ENCODE assay signal across 9 cellular contexts in genomic region chr17:63435681-63436522, GRCh38. TPM values are rescaled to one million over a fixed set of nuclear protein-coding genes. Genes with fewer than 3 reads are reported as not detected.
A peak's percentile ranks its signal among the peaks of the same experiment; 100 is the strongest.
DNase-seq lines count a peak whose midpoint lies in the region; ATAC-seq and TF ChIP-seq lines count a peak whose summit lies in the region.
"Had no signal": no experiment of that assay in that cellular context is flagged by ENCODE, and none has a peak within 500 bp of the region (broad histone marks: within the 10 kb centered on the region; RNA-seq: fewer than 3 reads in every experiment).

No MANE protein-coding gene starts in this region.

- peaks cover 14% of the 10 kb centered on the region for H3K36me3 Mint-ChIP-seq in activated CD4-positive, alpha-beta memory T cell treated with anti-CD3 and anti-CD28 coated beads, Interleukin-2, amount 10 ng/mL, durations not matched to agents 7 days and 5 days (ENCODE audit: low read depth)
- H3K36me3 Mint-ChIP-seq in activated CD4-positive, alpha-beta memory T cell treated with anti-CD3 and anti-CD28 coated beads for 36 hours: peaks cover 3% of the 10 kb centered on the region

- H3K36me3 ChIP-seq in thoracic aorta: no peaks in the 10 kb centered on the region

- peak overlapping the region; percentile 48 for H3K4me3 ChIP-seq in thoracic aorta
- H3K4me3 ChIP-seq: lung had no signal

- no peaks in the 10 kb centered on the region for H3K27me3 ChIP-seq in thoracic aorta (replicated peaks; ENCODE audit: insufficient read depth)

- TF ChIP-seq CTCF in thoracic aorta (IDR thresholded peaks at IDR 0.05): no peak

- peaks cover 27 to 40% of the 10 kb centered on the region in 2 donors for H3K4me1 ChIP-seq in thoracic aorta (ENCODE audit: control insufficient read depth in 1 of 2, low read depth in 2 of 2)

- CTCF ChIA-PET in activated CD4-positive, alpha-beta memory T cell treated with anti-CD3 and anti-CD28 coated beads, Interleukin-2, amount 10 ng/mL, durations not matched to agents 7 days and 5 days (lab: Charles Lee): interaction anchor here (1.2 to 3.5 kb wide), 9 partner anchors 9 to 186 kb away, joined by 3 to 33 read pairs (median 11); partner anchors contain the start of genes CYB561 and MAP3K3
- CTCF ChIA-PET in activated CD4-positive, alpha-beta memory T cell treated with anti-CD3 and anti-CD28 coated beads for 36 hours (lab: Charles Lee): interaction anchor here (1.5 to 4.9 kb wide), 5 partner anchors 10 to 176 kb away, joined by 5 to 43 read pairs (median 29); partner anchors contain the start of genes ACE and CYB561

- no peak overlapping the region for H3K27ac ChIP-seq in thoracic aorta

- POLR2A ChIA-PET in activated CD4-positive, alpha-beta memory T cell treated with anti-CD3 and anti-CD28 coated beads, Interleukin-2, amount 10 ng/mL, durations not matched to agents 7 days and 5 days (lab: Charles Lee): interaction anchor here (0.6 to 3.1 kb wide), 9 partner anchors 7 to 306 kb away, joined by 3 to 30 read pairs (median 4); partner anchors contain the start of genes CYB561, MAP3K3 and TACO1
- POLR2A ChIA-PET in activated CD4-positive, alpha-beta memory T cell treated with anti-CD3 and anti-CD28 coated beads for 36 hours (lab: Charles Lee): interaction anchor here (0.5 to 2.8 kb wide), 2 partner anchors 10 to 339 kb away, joined by 3 to 14 read pairs; partner anchors contain the start of gene CYB561

- ATAC-seq in esophagus mucosa (peak; percentile 58), thoracic aorta (ENCODE audit: insufficient number of reproducible peaks, low FRiP score, low read depth) (no peak), HG03039 (IDR thresholded peaks at IDR 0.05; ENCODE audit: unreplicated experiment) (no peak)

- H3K9me3 Mint-ChIP-seq in activated CD4-positive, alpha-beta memory T cell treated with anti-CD3 and anti-CD28 coated beads, Interleukin-2, amount 10 ng/mL, durations not matched to agents 7 days and 5 days: no peaks in the 10 kb centered on the region
- no peaks in the 10 kb centered on the region for H3K9me3 Mint-ChIP-seq in activated CD4-positive, alpha-beta memory T cell treated with anti-CD3 and anti-CD28 coated beads for 36 hours

- peaks cover 72% of the 10 kb centered on the region for H3K4me1 Mint-ChIP-seq in activated CD4-positive, alpha-beta memory T cell treated with anti-CD3 and anti-CD28 coated beads, Interleukin-2, amount 10 ng/mL, durations not matched to agents 7 days and 5 days
- peaks cover 48% of the 10 kb centered on the region for H3K4me1 Mint-ChIP-seq in activated CD4-positive, alpha-beta memory T cell treated with anti-CD3 and anti-CD28 coated beads for 36 hours (ENCODE audit: low read depth)

- no peaks in the 10 kb centered on the region for H3K27me3 Mint-ChIP-seq in activated CD4-positive, alpha-beta memory T cell treated with anti-CD3 and anti-CD28 coated beads, Interleukin-2, amount 10 ng/mL, durations not matched to agents 7 days and 5 days
- no peaks in the 10 kb centered on the region for H3K27me3 Mint-ChIP-seq in activated CD4-positive, alpha-beta memory T cell treated with anti-CD3 and anti-CD28 coated beads for 36 hours

- peak overlapping the region; percentile 84 for H3K27ac Mint-ChIP-seq in activated CD4-positive, alpha-beta memory T cell treated with anti-CD3 and anti-CD28 coated beads, Interleukin-2, amount 10 ng/mL, durations not matched to agents 7 days and 5 days
- H3K27ac Mint-ChIP-seq in activated CD4-positive, alpha-beta memory T cell treated with anti-CD3 and anti-CD28 coated beads for 36 hours: no peak overlapping the region

- H3K4me3 Mint-ChIP-seq in activated CD4-positive, alpha-beta memory T cell treated with anti-CD3 and anti-CD28 coated beads, Interleukin-2, amount 10 ng/mL, durations not matched to agents 7 days and 5 days: no peak overlapping the region
- H3K4me3 Mint-ChIP-seq in activated CD4-positive, alpha-beta memory T cell treated with anti-CD3 and anti-CD28 coated beads for 36 hours: no peak overlapping the region

- intact Hi-C loops in activated CD4-positive, alpha-beta memory T cell treated with anti-CD3 and anti-CD28 coated beads for 36 hours (cut with micrococcal nuclease): no loop called here

- H3K9me3 ChIP-seq in thoracic aorta: no peaks in the 10 kb centered on the region

- DNase-seq in activated CD4-positive, alpha-beta memory T cell treated with anti-CD3 and anti-CD28 coated beads, Interleukin-2, amount 10 ng/mL, durations not matched to agents 7 days and 5 days: no peak
- DNase-seq in activated CD4-positive, alpha-beta memory T cell treated with anti-CD3 and anti-CD28 coated beads for 36 hours: no peak
- DNase-seq in NCI-H510A treated with DMSO at 0.1 percent for 48 hours (lab: John Stamatoyannopoulos, UW) (peak; percentile 94), thoracic aorta (ENCODE audit: low spot score) (no peak), glomerular visceral epithelial cell (ENCODE audit: extremely low spot score) (no peak), cerebellum (ENCODE audit: low spot score) (no peak)

RNA-seq across cellular contexts. Expression of gene CYB561, which starts 10.2 kb away (rescaled TPM):
- total RNA-seq in activated CD4-positive, alpha-beta memory T cell treated with anti-CD3 and anti-CD28 coated beads, Interleukin-2, amount 10 ng/mL, durations not matched to agents 7 days and 5 days: 10 to 100 TPM; 28.9 to 30.3 TPM
- total RNA-seq in activated CD4-positive, alpha-beta memory T cell treated with anti-CD3 and anti-CD28 coated beads for 36 hours: 1 to 10 TPM; 9.4 to 9.7 TPM
- total RNA-seq in esophagus mucosa: 39.7 TPM
- total RNA-seq in thoracic aorta: 10 to 100 TPM; 19.0 to 23.7 TPM
- total RNA-seq in cerebellum: 19.0 TPM

RNA-seq across cellular contexts. Expression of gene ACE, which starts 41.0 kb away (rescaled TPM):
- total RNA-seq in activated CD4-positive, alpha-beta memory T cell treated with anti-CD3 and anti-CD28 coated beads, Interleukin-2, amount 10 ng/mL, durations not matched to agents 7 days and 5 days: 10 to 100 TPM; 10.6 to 12.2 TPM
- 1 to 10 TPM; 2.2 to 2.6 TPM for total RNA-seq in activated CD4-positive, alpha-beta memory T cell treated with anti-CD3 and anti-CD28 coated beads for 36 hours
- 1.9 TPM for total RNA-seq in esophagus mucosa
- total RNA-seq in thoracic aorta: 10 to 100 TPM in 1 of 2 donors, 1 to 10 TPM in 1; 5.4 to 16.5 TPM
- 7.3 TPM for total RNA-seq in cerebellum
